Comparison of ENCODE assay signal across 1 cellular context in the genomic region with DNA sequence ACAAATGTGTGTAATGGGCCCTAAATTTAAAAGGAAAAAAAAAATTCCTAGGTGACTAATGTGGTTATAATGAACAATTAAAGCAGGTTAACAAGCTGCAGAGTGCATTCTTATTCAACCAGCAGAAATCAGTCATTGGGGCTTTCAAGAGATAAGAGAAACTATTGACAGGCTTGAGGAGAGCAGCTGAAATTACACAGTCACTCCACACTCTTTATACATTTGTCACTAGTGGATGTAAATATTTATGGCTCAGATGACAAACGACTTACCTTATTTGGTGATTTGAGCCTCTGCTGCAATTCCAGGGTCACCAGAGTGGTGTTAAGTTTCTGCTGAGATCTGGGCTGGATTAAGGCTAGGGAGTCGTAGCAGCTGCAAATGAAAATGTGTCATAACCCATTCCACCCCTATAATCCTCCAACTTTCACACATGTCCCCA.
TF ChIP-seq lines count a peak whose summit lies in the region.

No MANE protein-coding gene starts in this region.

TF ChIP-seq in HEK293, 187 proteins besides CTCF, POLR2A, EP300 and RAD21 (continued from another document and continues in another):
- no peak for TF ChIP-seq ZNF280C (tag by site-specific recombination; IDR thresholded peaks at IDR 0.05)
- TF ChIP-seq ZNF19 (tag by site-specific recombination; IDR thresholded peaks at IDR 0.05; ENCODE audit: low read depth), result no peak
- TF ChIP-seq ZNF791 (tag by site-specific recombination; IDR thresholded peaks at IDR 0.05), result no peak
- no peak for TF ChIP-seq ZNF645 (tag by site-specific recombination; IDR thresholded peaks at IDR 0.05)
- no peak for TF ChIP-seq ZNF324 (tag by site-specific recombination; IDR thresholded peaks at IDR 0.05)
- TF ChIP-seq HOXD13 (CRISPR knock-in tag; IDR thresholded peaks at IDR 0.05; ENCODE audit: borderline replicate concordance), result no peak
- no peak; the same call in 1 of the 2 replicates for TF ChIP-seq ZNF501 (tag by site-specific recombination; IDR thresholded peaks at IDR 0.05)
- TF ChIP-seq ZSCAN16 (tag by site-specific recombination; IDR thresholded peaks at IDR 0.05), result peak; percentile 75; the same call in 1 of the 2 replicates
- TF ChIP-seq YY1 (tag by site-specific recombination; IDR thresholded peaks at IDR 0.05), result no peak; the same call in 1 of the 2 replicates
- TF ChIP-seq, protein P1, sequence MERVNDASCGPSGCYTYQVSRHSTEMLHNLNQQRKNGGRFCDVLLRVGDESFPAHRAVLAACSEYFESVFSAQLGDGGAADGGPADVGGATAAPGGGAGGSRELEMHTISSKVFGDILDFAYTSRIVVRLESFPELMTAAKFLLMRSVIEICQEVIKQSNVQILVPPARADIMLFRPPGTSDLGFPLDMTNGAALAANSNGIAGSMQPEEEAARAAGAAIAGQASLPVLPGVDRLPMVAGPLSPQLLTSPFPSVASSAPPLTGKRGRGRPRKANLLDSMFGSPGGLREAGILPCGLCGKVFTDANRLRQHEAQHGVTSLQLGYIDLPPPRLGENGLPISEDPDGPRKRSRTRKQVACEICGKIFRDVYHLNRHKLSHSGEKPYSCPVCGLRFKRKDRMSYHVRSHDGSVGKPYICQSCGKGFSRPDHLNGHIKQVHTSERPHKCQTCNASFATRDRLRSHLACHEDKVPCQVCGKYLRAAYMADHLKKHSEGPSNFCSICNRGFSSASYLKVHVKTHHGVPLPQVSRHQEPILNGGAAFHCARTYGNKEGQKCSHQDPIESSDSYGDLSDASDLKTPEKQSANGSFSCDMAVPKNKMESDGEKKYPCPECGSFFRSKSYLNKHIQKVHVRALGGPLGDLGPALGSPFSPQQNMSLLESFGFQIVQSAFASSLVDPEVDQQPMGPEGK (tag by site-specific recombination; IDR thresholded peaks at IDR 0.05), result peak; percentile 63; the same call in 1 of the 2 replicates
- TF ChIP-seq, protein P2, sequence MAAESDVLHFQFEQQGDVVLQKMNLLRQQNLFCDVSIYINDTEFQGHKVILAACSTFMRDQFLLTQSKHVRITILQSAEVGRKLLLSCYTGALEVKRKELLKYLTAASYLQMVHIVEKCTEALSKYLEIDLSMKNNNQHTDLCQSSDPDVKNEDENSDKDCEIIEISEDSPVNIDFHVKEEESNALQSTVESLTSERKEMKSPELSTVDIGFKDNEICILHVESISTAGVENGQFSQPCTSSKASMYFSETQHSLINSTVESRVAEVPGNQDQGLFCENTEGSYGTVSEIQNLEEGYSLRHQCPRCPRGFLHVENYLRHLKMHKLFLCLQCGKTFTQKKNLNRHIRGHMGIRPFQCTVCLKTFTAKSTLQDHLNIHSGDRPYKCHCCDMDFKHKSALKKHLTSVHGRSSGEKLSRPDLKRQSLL (tag by site-specific recombination; IDR thresholded peaks at IDR 0.05), result no peak
- no peak for TF ChIP-seq ZNF776 (tag by site-specific recombination; IDR thresholded peaks at IDR 0.05; ENCODE audit: borderline replicate concordance)
- TF ChIP-seq, protein P3, sequence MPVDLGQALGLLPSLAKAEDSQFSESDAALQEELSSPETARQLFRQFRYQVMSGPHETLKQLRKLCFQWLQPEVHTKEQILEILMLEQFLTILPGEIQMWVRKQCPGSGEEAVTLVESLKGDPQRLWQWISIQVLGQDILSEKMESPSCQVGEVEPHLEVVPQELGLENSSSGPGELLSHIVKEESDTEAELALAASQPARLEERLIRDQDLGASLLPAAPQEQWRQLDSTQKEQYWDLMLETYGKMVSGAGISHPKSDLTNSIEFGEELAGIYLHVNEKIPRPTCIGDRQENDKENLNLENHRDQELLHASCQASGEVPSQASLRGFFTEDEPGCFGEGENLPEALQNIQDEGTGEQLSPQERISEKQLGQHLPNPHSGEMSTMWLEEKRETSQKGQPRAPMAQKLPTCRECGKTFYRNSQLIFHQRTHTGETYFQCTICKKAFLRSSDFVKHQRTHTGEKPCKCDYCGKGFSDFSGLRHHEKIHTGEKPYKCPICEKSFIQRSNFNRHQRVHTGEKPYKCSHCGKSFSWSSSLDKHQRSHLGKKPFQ (tag by site-specific recombination; IDR thresholded peaks at IDR 0.05), result no peak
- peak; percentile 91 for TF ChIP-seq OSR2 (tag by site-specific recombination; IDR thresholded peaks at IDR 0.05)
- TF ChIP-seq, protein P4, sequence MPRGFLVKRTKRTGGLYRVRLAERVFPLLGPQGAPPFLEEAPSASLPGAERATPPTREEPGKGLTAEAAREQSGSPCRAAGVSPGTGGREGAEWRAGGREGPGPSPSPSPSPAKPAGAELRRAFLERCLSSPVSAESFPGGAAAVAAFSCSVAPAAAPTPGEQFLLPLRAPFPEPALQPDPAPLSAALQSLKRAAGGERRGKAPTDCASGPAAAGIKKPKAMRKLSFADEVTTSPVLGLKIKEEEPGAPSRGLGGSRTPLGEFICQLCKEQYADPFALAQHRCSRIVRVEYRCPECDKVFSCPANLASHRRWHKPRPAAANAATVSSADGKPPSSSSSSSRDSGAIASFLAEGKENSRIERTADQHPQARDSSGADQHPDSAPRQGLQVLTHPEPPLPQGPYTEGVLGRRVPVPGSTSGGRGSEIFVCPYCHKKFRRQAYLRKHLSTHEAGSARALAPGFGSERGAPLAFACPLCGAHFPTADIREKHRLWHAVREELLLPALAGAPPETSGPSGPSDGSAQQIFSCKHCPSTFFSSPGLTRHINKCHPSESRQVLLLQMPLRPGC (tag by site-specific recombination; IDR thresholded peaks at IDR 0.05), result peak; percentile 96
- peak; percentile 61; the same call in 1 of the 2 replicates for TF ChIP-seq ZNF561 (tag by site-specific recombination; IDR thresholded peaks at IDR 0.05; ENCODE audit: borderline replicate concordance)
- peak; percentile 51; the same call in 1 of the 2 replicates for TF ChIP-seq GFI1B (tag by site-specific recombination; IDR thresholded peaks at IDR 0.05)
- no peak for TF ChIP-seq ZNF175 (tag by site-specific recombination; IDR thresholded peaks at IDR 0.05)
- TF ChIP-seq ZNF530 (tag by site-specific recombination; IDR thresholded peaks at IDR 0.05; ENCODE audit: low read depth), result no peak
- no peak for TF ChIP-seq ZNF707 (tag by site-specific recombination; IDR thresholded peaks at IDR 0.05)
- peak; percentile 93 for TF ChIP-seq ZNF366 (tag by site-specific recombination; conservative IDR thresholded peaks at IDR 0.05)
- no peak for TF ChIP-seq SETDB1 (IDR thresholded peaks at IDR 0.05; ENCODE audit: insufficient read length, low read length)
- no peak for TF ChIP-seq ZNF596 (tag by site-specific recombination; IDR thresholded peaks at IDR 0.05)
- TF ChIP-seq, protein P5, sequence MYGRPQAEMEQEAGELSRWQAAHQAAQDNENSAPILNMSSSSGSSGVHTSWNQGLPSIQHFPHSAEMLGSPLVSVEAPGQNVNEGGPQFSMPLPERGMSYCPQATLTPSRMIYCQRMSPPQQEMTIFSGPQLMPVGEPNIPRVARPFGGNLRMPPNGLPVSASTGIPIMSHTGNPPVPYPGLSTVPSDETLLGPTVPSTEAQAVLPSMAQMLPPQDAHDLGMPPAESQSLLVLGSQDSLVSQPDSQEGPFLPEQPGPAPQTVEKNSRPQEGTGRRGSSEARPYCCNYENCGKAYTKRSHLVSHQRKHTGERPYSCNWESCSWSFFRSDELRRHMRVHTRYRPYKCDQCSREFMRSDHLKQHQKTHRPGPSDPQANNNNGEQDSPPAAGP (tag by site-specific recombination; IDR thresholded peaks at IDR 0.05), result no peak
- no peak for TF ChIP-seq ZNF398 (tag by site-specific recombination; IDR thresholded peaks at IDR 0.05)
- TF ChIP-seq ZNF155 (tag by site-specific recombination; IDR thresholded peaks at IDR 0.05), result no peak
- peak; percentile 100 for TF ChIP-seq FEZF1 (tag by site-specific recombination; IDR thresholded peaks at IDR 0.05)
- TF ChIP-seq ZNF548 (tag by site-specific recombination; IDR thresholded peaks at IDR 0.05), result no peak
- no peak for TF ChIP-seq ZFHX2 (tag by site-specific recombination; conservative IDR thresholded peaks at IDR 0.05)
- TF ChIP-seq ZNF214 (tag by site-specific recombination; IDR thresholded peaks at IDR 0.05; ENCODE audit: borderline replicate concordance), result no peak
- TF ChIP-seq, protein P6, sequence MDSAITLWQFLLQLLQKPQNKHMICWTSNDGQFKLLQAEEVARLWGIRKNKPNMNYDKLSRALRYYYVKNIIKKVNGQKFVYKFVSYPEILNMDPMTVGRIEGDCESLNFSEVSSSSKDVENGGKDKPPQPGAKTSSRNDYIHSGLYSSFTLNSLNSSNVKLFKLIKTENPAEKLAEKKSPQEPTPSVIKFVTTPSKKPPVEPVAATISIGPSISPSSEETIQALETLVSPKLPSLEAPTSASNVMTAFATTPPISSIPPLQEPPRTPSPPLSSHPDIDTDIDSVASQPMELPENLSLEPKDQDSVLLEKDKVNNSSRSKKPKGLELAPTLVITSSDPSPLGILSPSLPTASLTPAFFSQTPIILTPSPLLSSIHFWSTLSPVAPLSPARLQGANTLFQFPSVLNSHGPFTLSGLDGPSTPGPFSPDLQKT (IDR thresholded peaks at IDR 0.05; ENCODE audit: borderline replicate concordance, low read depth, low read length), result no peak
- no peak for TF ChIP-seq ZNF830 (tag by site-specific recombination; IDR thresholded peaks at IDR 0.05; ENCODE audit: low read depth)
- no peak for TF ChIP-seq ZNF37A (tag by site-specific recombination; IDR thresholded peaks at IDR 0.05)
- TF ChIP-seq ZNF350 (tag by site-specific recombination; IDR thresholded peaks at IDR 0.05), result no peak
- peak; percentile 83; the same call in 1 of the 2 replicates for TF ChIP-seq GLI2 (tag by site-specific recombination; IDR thresholded peaks at IDR 0.05; ENCODE audit: borderline replicate concordance, low read depth)
- TF ChIP-seq ZNF837 (tag by site-specific recombination; IDR thresholded peaks at IDR 0.05), result no peak
- no peak for TF ChIP-seq ZBTB21 (tag by site-specific recombination; IDR thresholded peaks at IDR 0.05)
- TF ChIP-seq ZEB2 (tag by site-specific recombination; IDR thresholded peaks at IDR 0.05), result peak; percentile 87
- TF ChIP-seq, protein P7, sequence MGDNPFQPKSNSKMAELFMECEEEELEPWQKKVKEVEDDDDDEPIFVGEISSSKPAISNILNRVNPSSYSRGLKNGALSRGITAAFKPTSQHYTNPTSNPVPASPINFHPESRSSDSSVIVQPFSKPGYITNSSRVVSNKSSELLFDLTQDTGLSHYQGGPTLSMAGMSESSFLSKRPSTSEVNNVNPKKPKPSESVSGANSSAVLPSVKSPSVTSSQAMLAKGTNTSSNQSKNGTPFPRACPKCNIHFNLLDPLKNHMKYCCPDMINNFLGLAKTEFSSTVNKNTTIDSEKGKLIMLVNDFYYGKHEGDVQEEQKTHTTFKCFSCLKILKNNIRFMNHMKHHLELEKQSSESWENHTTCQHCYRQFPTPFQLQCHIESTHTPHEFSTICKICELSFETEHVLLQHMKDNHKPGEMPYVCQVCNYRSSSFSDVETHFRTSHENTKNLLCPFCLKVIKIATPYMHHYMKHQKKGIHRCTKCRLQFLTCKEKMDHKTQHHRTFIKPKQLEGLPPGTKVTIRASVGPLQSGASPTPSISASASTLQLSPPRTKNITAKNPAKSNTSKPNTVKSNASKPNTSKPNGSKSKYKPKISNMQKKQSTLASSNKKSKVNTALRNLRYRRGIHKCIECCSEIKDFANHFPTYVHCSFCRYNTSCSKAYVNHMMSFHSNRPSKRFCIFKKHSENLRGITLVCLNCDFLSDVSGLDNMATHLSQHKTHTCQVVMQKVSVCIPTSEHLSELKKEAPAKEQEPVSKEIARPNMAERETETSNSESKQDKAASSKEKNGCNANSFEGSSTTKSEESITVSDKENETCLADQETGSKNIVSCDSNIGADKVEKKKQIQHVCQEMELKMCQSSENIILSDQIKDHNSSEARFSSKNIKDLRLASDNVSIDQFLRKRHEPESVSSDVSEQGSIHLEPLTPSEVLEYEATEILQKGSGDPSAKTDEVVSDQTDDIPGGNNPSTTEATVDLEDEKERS (tag by site-specific recombination; IDR thresholded peaks at IDR 0.05), result no peak
- peak; percentile 64; the same call in 1 of the 2 replicates for TF ChIP-seq ZNF394 (tag by site-specific recombination; IDR thresholded peaks at IDR 0.05; ENCODE audit: borderline replicate concordance)
- no peak for TF ChIP-seq MYNN (tag by site-specific recombination; IDR thresholded peaks at IDR 0.05; ENCODE audit: borderline replicate concordance)
- TF ChIP-seq ZNF239 (tag by site-specific recombination; IDR thresholded peaks at IDR 0.05), result 0 out of 2 replicates have a peak, but pooled peaks have one; percentile 8
